In genomic region chr3:153599685-153600084, GRCh38 we compare ENCODE assay signal across 10 cellular contexts.
A peak's percentile ranks its signal among the peaks of the same experiment; 100 is the strongest.
DNase-seq lines count a peak whose midpoint lies in the region; ATAC-seq, FAIRE-seq and TF ChIP-seq lines count a peak whose summit lies in the region.
"Had no signal": no experiment of that assay in that cellular context is flagged by ENCODE, and none has a peak within 500 bp of the region (broad histone marks: within the 10 kb centered on the region; RNA-seq: fewer than 3 reads in every experiment).

No MANE protein-coding gene starts in this region.

- H3K4me3 ChIP-seq in skeletal muscle cell (ENCODE audit: low read depth, low read length): no peak overlapping the region
- no peak overlapping the region for H3K4me3 ChIP-seq in vagina
- H3K4me3 ChIP-seq: esophagus squamous epithelium had no signal

- peak; percentile 100 for FAIRE-seq in H54 (lab: Jason Lieb, UNC)

- DNase-seq in H54 (ENCODE audit: insufficient read length, low spot score) (peak; percentile 44), left cardiac atrium (peak; percentile 27), skeletal muscle cell (ENCODE audit: low read depth) (peak; percentile 87), vagina (ENCODE audit: extremely low spot score in 2 of 2) (no peak)
- DNase-seq: esophagus squamous epithelium, NCI-H345 had no signal

- TF ChIP-seq POLR2A in H54 (IDR thresholded peaks at IDR 0.05; ENCODE audit: low read depth, low read length) (no peak), vagina (IDR thresholded peaks at IDR 0.05) (no peak)

- no peaks in the 10 kb centered on the region for H3K9me3 ChIP-seq in vagina
- H3K9me3 ChIP-seq: esophagus squamous epithelium had no signal

- peaks cover 13% of the 10 kb centered on the region for H3K4me1 ChIP-seq in vagina

- TF ChIP-seq CTCF in VCaP (conservative IDR thresholded peaks at IDR 0.05): no peak
- TF ChIP-seq CTCF in vagina (IDR thresholded peaks at IDR 0.05): no peak

- peak; percentile 30 to 86 for ATAC-seq in left cardiac atrium
- ATAC-seq in HG03460 (IDR thresholded peaks at IDR 0.05; ENCODE audit: unreplicated experiment): no peak
- ATAC-seq in GM21390 (IDR thresholded peaks at IDR 0.05; ENCODE audit: unreplicated experiment): no peak
- no peak for ATAC-seq in HG03439 (IDR thresholded peaks at IDR 0.05; ENCODE audit: unreplicated experiment)

- H3K36me3 ChIP-seq in vagina: no peaks in the 10 kb centered on the region
- H3K36me3 ChIP-seq: esophagus squamous epithelium had no signal

- intact Hi-C loops in left cardiac atrium (cut with DNase I) (no loop called here), vagina (cut with DNase I) (no loop called here)

- H3K27ac ChIP-seq in VCaP (peak overlapping the region; percentile 85), vagina (no peak overlapping the region)
- H3K27ac ChIP-seq: esophagus squamous epithelium had no signal

- H3K27me3 ChIP-seq in vagina: no peaks in the 10 kb centered on the region
- H3K27me3 ChIP-seq: esophagus squamous epithelium had no signal

Comparison
In these comparisons a context has a peak if more than half of its experiments do, and no peak if none do; other contexts are left out.
1. DNase-seq: peak in H54 (single experiment), left cardiac atrium (single experiment) and skeletal muscle cell (single experiment); none in vagina (0 of 2).
2. ATAC-seq: peak in left cardiac atrium (2 of 2); none in HG03460 (single experiment), GM21390 (single experiment) and HG03439 (single experiment).